ENCODE assay signal across 14 cellular contexts in the genomic region with DNA sequence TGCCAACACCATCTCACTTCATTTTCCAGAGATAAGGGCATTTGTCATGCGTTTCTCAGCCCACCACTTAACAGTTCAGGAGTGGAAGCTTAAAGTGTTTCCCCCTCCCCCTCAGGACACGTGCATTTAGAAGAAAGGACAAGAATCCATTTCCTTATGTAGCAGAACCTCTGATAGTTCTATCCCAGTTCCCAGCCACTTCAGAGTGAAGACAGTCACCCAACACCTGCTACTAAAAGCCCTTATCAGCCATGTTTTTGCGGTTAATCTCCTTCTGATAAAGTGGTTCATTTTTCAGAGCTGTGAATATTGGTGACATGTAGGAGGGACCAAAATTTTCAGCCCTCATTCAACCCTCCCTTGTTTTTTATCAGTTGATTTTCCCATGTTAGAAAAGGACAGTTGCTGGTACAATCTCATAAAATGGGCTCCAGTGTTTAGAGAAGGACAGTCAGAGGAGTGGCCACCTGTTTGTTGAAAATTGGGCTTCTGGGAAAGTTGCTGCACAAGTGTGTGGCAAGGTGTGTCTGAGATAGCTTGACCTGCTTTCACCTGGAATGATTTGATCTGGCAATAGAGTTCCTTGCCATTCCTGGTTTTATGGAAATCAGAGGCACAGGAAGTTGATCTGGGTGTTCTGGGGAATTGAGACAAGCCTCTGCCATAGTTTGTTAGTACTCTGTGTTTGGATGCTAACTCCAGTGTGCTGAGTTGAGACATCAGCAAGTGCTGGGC.
DNase-seq lines count a peak whose midpoint lies in the region; ATAC-seq and TF ChIP-seq lines count a peak whose summit lies in the region.
"Had no signal": no experiment of that assay in that cellular context is flagged by ENCODE, and none has a peak within 500 bp of the region (broad histone marks: within the 10 kb centered on the region; RNA-seq: fewer than 3 reads in every experiment).

No MANE protein-coding gene starts in this region.

- H3K4me1 Mint-ChIP-seq in Calu3 (ENCODE audit: low read depth, unreplicated experiment): peaks cover 77% of the 10 kb centered on the region

- BruUV-seq in Calu3 (replicated peaks; lab: Mats Ljungman, UMichigan): no TSS peak

- TF ChIP-seq POLR2A in body of pancreas (IDR thresholded peaks at IDR 0.05): no peak

- 28 to 29% methylated on average over 3 of the region's 3 CpGs for WGBS in body of pancreas, 2 donors

- H3K27ac ChIP-seq in body of pancreas: peak overlapping the region in 3 of 4 donors; percentile 20 to 66 (median 55)
- H3K27ac ChIP-seq in mucosa of rectum (ENCODE audit: low read depth in 2 of 2, low read length in 2 of 2): peak overlapping the region; percentile 58 to 89

- H3K9me3 Mint-ChIP-seq in Calu3 (ENCODE audit: low read depth, unreplicated experiment): no peaks in the 10 kb centered on the region

- peaks cover 51% of the 10 kb centered on the region for H3K4me1 ChIP-seq in body of pancreas
- peaks cover 0 to 15% of the 10 kb centered on the region in 2 donors for H3K4me1 ChIP-seq in mucosa of rectum (ENCODE audit: control insufficient read depth in 2 of 2, insufficient read depth in 2 of 2, low read length in 2 of 2)

- H3K27me3 ChIP-seq in body of pancreas: no peaks in the 10 kb centered on the region
- no peaks in the 10 kb centered on the region for H3K27me3 ChIP-seq in mucosa of rectum (ENCODE audit: control insufficient read depth in 2 of 2, insufficient read depth in 2 of 2, low read length in 2 of 2)

- CTCF ChIA-PET in Calu3 (lab: Charles Lee): interaction anchor here (0.6 to 0.8 kb wide), 2 partner anchors 9 to 145 kb away, joined by 3 read pairs; no protein-coding TSS in a partner anchor

- DNase-seq in Calu3 (no peak), NCI-H2029 (lab: John Stamatoyannopoulos, UW) (peak; percentile 40), body of pancreas (no peak), middle frontal gyrus (ENCODE audit: extremely low spot score, low spot score) (no peak), GDM1 (lab: John Stamatoyannopoulos, UW) (no peak), amniotic stem cell (lab: John Stamatoyannopoulos, UW) (no peak)
- DNase-seq: ACHN; activated effector memory CD4-positive, alpha-beta T cell treated with Interleukin-2 at 50 U/mL for 16 hours; aorta; cortex of kidney; NCI-H2081 had no signal

- H3K36me3 ChIP-seq in body of pancreas (replicated peaks in 1 of 2; ENCODE audit: insufficient read depth in 1 of 2, low read depth in 2 of 2): no peaks in the 10 kb centered on the region
- no peaks in the 10 kb centered on the region for H3K36me3 ChIP-seq in mucosa of rectum (ENCODE audit: control insufficient read depth in 2 of 2, insufficient read depth in 2 of 2, low read length in 2 of 2)

- TF ChIP-seq CTCF in Calu3 (IDR thresholded peaks at IDR 0.05; ENCODE audit: unreplicated experiment): no peak
- TF ChIP-seq CTCF in body of pancreas (IDR thresholded peaks at IDR 0.05): no peak

- H3K9me3 ChIP-seq in body of pancreas: no peaks in the 10 kb centered on the region
- H3K9me3 ChIP-seq in mucosa of rectum (ENCODE audit: control insufficient read depth in 2 of 2, low read length in 2 of 2): no peaks in the 10 kb centered on the region

- H3K4me3 Mint-ChIP-seq in Calu3 (ENCODE audit: low read depth, unreplicated experiment): peak overlapping the region; percentile 2

- H3K4me3 ChIP-seq in body of pancreas: no peak overlapping the region
- H3K4me3 ChIP-seq in mucosa of rectum (ENCODE audit: low read length in 2 of 2): peak overlapping the region; percentile 29 to 43

- peak overlapping the region; percentile 32 for H3K27ac Mint-ChIP-seq in Calu3 (ENCODE audit: unreplicated experiment)

- ATAC-seq in body of pancreas (peak; percentile 48), HG03354 (IDR thresholded peaks at IDR 0.05; ENCODE audit: poor library complexity, severe bottlenecking, unreplicated experiment) (no peak)
- ATAC-seq: esophagus mucosa had no signal

- no peaks in the 10 kb centered on the region for H3K36me3 Mint-ChIP-seq in Calu3 (ENCODE audit: insufficient read depth, unreplicated experiment)

- H3K9ac ChIP-seq in mucosa of rectum (ENCODE audit: low read depth in 1 of 2, low read length in 2 of 2): peak overlapping the region in 1 of 2 donors; percentile 27

- H3K27me3 Mint-ChIP-seq in Calu3 (ENCODE audit: unreplicated experiment): no peaks in the 10 kb centered on the region

- intact Hi-C loops in Calu3 (cut with micrococcal nuclease; ENCODE audit: unreplicated experiment): loop anchor here (5.0 to 10.0 kb wide), 2 partner anchors 112 to 255 kb away; no protein-coding TSS in a partner anchor
- intact Hi-C loops in body of pancreas (cut with DNase I): no loop called here

Comparison
In these comparisons a context has a peak if more than half of its experiments do, and no peak if none do; other contexts are left out.
1. H3K4me3 ChIP-seq: peak in mucosa of rectum (2 of 2); none in body of pancreas (0 of 2).